Comparison of ENCODE assay signal across 17 cellular contexts in the genomic region with DNA sequence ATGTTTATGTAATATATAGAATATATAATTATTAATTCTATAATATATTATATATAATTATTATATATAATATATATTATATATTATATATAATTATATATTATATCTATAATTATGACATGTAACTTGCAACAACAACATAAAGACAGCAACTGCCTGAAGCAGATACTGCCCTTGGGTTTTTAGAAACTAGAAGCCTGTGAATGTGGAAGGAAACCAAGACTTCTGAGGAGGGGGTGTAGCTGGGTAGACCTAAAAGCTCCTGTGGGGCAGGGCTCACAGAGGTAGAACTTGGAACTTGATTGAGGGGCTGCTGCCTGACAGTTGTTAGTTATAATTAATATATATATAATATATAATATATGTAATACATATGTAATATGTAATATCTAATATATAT.
DNase-seq lines count a peak whose midpoint lies in the region; ATAC-seq lines count a peak whose summit lies in the region.
"Had no signal": no experiment of that assay in that cellular context is flagged by ENCODE, and none has a peak within 500 bp of the region (broad histone marks: within the 10 kb centered on the region; RNA-seq: fewer than 3 reads in every experiment).

No MANE protein-coding gene starts in this region.

- intact Hi-C loops in activated CD4-positive, alpha-beta T cell treated with anti-CD3 and anti-CD28 coated beads for 36 hours (cut with DNase I, micrococcal nuclease), result no loop called here
- intact Hi-C loops in Right ventricle myocardium superior (cut with DNase I), result no loop called here

- no peaks in the 10 kb centered on the region for H3K36me3 Mint-ChIP-seq in activated CD4-positive, alpha-beta T cell treated with anti-CD3 and anti-CD28 coated beads for 36 hours (ENCODE audit: low read depth)

- no peak overlapping the region for H3K27ac Mint-ChIP-seq in activated CD4-positive, alpha-beta T cell treated with anti-CD3 and anti-CD28 coated beads for 36 hours
- H3K27ac Mint-ChIP-seq in stimulated activated naive CD8-positive, alpha-beta T cell treated with anti-CD3 and anti-CD28 coated beads, Interleukin-15, amount 100 ng/mL, for 72 hours, result no peak overlapping the region

- no peak overlapping the region for H3K4me3 Mint-ChIP-seq in activated CD4-positive, alpha-beta T cell treated with anti-CD3 and anti-CD28 coated beads for 36 hours
- H3K4me3 Mint-ChIP-seq in stimulated activated naive CD8-positive, alpha-beta T cell treated with anti-CD3 and anti-CD28 coated beads, Interleukin-15, amount 100 ng/mL, for 72 hours, result no peak overlapping the region

- POLR2A ChIA-PET in activated CD4-positive, alpha-beta T cell treated with anti-CD3 and anti-CD28 coated beads for 36 hours (lab: Charles Lee), result no interaction called here

- DNase-seq in activated CD4-positive, alpha-beta T cell treated with anti-CD3 and anti-CD28 coated beads for 36 hours, result peak; percentile 14
- no peak for DNase-seq in activated CD4-positive, alpha-beta T cell treated with anti-CD3 and anti-CD28 coated beads, Interleukin-2, amount 50 U/mL, for 48 hours
- DNase-seq in stimulated activated naive CD8-positive, alpha-beta T cell treated with anti-CD3 and anti-CD28 coated beads, Interleukin-15, amount 100 ng/mL, for 72 hours, result no peak
- no peak for DNase-seq in stimulated activated naive CD8-positive, alpha-beta T cell treated with anti-CD3 and anti-CD28 coated beads, Interleukin-15, Interleukin-2, amounts not matched to agents 100 U/mL and 50 U/mL, for 24 hours
- DNase-seq in SK-N-DZ (ENCODE audit: low spot score), result peak; percentile 18
- no peak for DNase-seq in Right ventricle myocardium superior
- DNase-seq: GF-D8, HCEC 1CT, NCI-H1092, NCI-H146, NCI-H2081 treated with DMSO at 0.1 percent for 48 hours, NCI-H345, SHP77 had no signal

- no peaks in the 10 kb centered on the region for H3K9me3 Mint-ChIP-seq in activated CD4-positive, alpha-beta T cell treated with anti-CD3 and anti-CD28 coated beads for 36 hours (ENCODE audit: low read depth)
- H3K9me3 Mint-ChIP-seq in stimulated activated naive CD8-positive, alpha-beta T cell treated with anti-CD3 and anti-CD28 coated beads, Interleukin-15, amount 100 ng/mL, for 72 hours, result peaks cover 6 to 21% of the 10 kb centered on the region in 2 donors

- CTCF ChIA-PET in activated CD4-positive, alpha-beta T cell treated with anti-CD3 and anti-CD28 coated beads for 36 hours (lab: Charles Lee), result no interaction called here

- no peaks in the 10 kb centered on the region for H3K4me1 Mint-ChIP-seq in activated CD4-positive, alpha-beta T cell treated with anti-CD3 and anti-CD28 coated beads for 36 hours
- no peaks in the 10 kb centered on the region for H3K4me1 Mint-ChIP-seq in stimulated activated naive CD8-positive, alpha-beta T cell treated with anti-CD3 and anti-CD28 coated beads, Interleukin-15, amount 100 ng/mL, for 72 hours

- no peaks in the 10 kb centered on the region for H3K27me3 Mint-ChIP-seq in activated CD4-positive, alpha-beta T cell treated with anti-CD3 and anti-CD28 coated beads for 36 hours
- H3K27me3 Mint-ChIP-seq in stimulated activated naive CD8-positive, alpha-beta T cell treated with anti-CD3 and anti-CD28 coated beads, Interleukin-15, amount 100 ng/mL, for 72 hours, result no peaks in the 10 kb centered on the region

- peak; percentile 65 for ATAC-seq in activated CD4-positive, alpha-beta T cell treated with anti-CD3 and anti-CD28 coated beads for 36 hours
- peak; percentile 67 for ATAC-seq in stimulated activated naive CD8-positive, alpha-beta T cell treated with anti-CD3 and anti-CD28 coated beads, Interleukin-15, amount 100 ng/mL, for 72 hours
- ATAC-seq in stimulated activated naive CD8-positive, alpha-beta T cell treated with anti-CD3 and anti-CD28 coated beads, Interleukin-15, Interleukin-2, amounts not matched to agents 100 U/mL and 50 U/mL, for 24 hours, result no peak
- ATAC-seq in GM21360 (IDR thresholded peaks at IDR 0.05; ENCODE audit: unreplicated experiment) (no peak), Right ventricle myocardium superior (ENCODE audit: poor library complexity) (no peak), HG03025 (IDR thresholded peaks at IDR 0.05; ENCODE audit: low FRiP score, unreplicated experiment) (no peak)
- ATAC-seq: A549, SK-N-SH treated with all-trans-retinoic acid at 6 μM for 48 hours had no signal

Comparison
In these comparisons a context has a peak if more than half of its experiments do, and no peak if none do; other contexts are left out.
1. ATAC-seq: peak in activated CD4-positive, alpha-beta T cell treated with anti-CD3 and anti-CD28 coated beads for 36 hours (single experiment) and stimulated activated naive CD8-positive, alpha-beta T cell treated with anti-CD3 and anti-CD28 coated beads, Interleukin-15, amount 100 ng/mL, for 72 hours (single experiment); none in stimulated activated naive CD8-positive, alpha-beta T cell treated with anti-CD3 and anti-CD28 coated beads, Interleukin-15, Interleukin-2, amounts not matched to agents 100 U/mL and 50 U/mL, for 24 hours (single experiment), GM21360 (single experiment), Right ventricle myocardium superior (single experiment) and HG03025 (single experiment).
2. DNase-seq: peak in activated CD4-positive, alpha-beta T cell treated with anti-CD3 and anti-CD28 coated beads for 36 hours (single experiment) and SK-N-DZ (single experiment); none in activated CD4-positive, alpha-beta T cell treated with anti-CD3 and anti-CD28 coated beads, Interleukin-2, amount 50 U/mL, for 48 hours (0 of 2), stimulated activated naive CD8-positive, alpha-beta T cell treated with anti-CD3 and anti-CD28 coated beads, Interleukin-15, amount 100 ng/mL, for 72 hours (0 of 2), stimulated activated naive CD8-positive, alpha-beta T cell treated with anti-CD3 and anti-CD28 coated beads, Interleukin-15, Interleukin-2, amounts not matched to agents 100 U/mL and 50 U/mL, for 24 hours (single experiment) and Right ventricle myocardium superior (single experiment).